1 cellular context compared by ENCODE assay signal in the genomic region with DNA sequence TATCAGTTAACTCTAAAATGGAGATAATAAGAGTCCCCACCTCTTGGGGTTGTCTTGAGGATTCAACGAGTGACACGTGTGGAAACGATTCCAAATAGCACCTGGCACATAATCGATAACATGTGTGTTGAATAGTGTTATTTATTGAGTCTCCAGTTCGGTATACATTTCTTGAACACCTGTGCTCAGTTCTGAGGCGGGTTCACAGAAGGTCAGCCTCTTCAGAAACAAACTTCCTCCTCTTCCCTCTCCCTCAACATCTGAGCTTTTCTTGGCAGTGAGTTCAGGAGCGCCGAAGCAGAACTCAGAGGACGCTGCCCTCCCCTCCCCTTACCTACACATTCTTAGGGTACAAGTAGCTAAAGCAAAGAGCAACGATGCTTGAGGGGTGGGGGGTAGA.
TF ChIP-seq lines count a peak whose summit lies in the region.

No MANE protein-coding gene starts in this region.

TF ChIP-seq in GM23338, 12 proteins besides CTCF, POLR2A, EP300 and RAD21:
- TF ChIP-seq, protein P1, sequence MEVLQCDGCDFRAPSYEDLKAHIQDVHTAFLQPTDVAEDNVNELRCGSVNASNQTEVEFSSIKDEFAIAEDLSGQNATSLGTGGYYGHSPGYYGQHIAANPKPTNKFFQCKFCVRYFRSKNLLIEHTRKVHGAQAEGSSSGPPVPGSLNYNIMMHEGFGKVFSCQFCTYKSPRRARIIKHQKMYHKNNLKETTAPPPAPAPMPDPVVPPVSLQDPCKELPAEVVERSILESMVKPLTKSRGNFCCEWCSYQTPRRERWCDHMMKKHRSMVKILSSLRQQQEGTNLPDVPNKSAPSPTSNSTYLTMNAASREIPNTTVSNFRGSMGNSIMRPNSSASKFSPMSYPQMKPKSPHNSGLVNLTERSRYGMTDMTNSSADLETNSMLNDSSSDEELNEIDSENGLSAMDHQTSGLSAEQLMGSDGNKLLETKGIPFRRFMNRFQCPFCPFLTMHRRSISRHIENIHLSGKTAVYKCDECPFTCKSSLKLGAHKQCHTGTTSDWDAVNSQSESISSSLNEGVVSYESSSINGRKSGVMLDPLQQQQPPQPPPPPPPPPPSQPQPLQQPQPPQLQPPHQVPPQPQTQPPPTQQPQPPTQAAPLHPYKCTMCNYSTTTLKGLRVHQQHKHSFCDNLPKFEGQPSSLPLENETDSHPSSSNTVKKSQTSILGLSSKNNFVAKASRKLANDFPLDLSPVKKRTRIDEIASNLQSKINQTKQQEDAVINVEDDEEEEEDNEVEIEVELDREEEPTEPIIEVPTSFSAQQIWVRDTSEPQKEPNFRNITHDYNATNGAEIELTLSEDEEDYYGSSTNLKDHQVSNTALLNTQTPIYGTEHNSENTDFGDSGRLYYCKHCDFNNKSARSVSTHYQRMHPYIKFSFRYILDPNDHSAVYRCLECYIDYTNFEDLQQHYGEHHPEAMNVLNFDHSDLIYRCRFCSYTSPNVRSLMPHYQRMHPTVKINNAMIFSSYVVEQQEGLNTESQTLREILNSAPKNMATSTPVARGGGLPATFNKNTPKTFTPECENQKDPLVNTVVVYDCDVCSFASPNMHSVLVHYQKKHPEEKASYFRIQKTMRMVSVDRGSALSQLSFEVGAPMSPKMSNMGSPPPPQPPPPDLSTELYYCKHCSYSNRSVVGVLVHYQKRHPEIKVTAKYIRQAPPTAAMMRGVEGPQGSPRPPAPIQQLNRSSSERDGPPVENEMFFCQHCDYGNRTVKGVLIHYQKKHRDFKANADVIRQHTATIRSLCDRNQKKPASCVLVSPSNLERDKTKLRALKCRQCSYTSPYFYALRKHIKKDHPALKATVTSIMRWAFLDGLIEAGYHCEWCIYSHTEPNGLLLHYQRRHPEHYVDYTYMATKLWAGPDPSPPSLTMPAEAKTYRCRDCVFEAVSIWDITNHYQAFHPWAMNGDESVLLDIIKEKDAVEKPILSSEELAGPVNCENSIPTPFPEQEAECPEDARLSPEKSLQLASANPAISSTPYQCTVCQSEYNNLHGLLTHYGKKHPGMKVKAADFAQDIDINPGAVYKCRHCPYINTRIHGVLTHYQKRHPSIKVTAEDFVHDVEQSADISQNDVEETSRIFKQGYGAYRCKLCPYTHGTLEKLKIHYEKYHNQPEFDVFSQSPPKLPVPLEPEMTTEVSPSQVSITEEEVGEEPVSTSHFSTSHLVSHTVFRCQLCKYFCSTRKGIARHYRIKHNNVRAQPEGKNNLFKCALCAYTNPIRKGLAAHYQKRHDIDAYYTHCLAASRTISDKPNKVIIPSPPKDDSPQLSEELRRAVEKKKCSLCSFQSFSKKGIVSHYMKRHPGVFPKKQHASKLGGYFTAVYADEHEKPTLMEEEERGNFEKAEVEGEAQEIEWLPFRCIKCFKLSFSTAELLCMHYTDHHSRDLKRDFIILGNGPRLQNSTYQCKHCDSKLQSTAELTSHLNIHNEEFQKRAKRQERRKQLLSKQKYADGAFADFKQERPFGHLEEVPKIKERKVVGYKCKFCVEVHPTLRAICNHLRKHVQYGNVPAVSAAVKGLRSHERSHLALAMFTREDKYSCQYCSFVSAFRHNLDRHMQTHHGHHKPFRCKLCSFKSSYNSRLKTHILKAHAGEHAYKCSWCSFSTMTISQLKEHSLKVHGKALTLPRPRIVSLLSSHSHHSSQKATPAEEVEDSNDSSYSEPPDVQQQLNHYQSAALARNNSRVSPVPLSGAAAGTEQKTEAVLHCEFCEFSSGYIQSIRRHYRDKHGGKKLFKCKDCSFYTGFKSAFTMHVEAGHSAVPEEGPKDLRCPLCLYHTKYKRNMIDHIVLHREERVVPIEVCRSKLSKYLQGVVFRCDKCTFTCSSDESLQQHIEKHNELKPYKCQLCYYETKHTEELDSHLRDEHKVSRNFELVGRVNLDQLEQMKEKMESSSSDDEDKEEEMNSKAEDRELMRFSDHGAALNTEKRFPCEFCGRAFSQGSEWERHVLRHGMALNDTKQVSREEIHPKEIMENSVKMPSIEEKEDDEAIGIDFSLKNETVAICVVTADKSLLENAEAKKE (CRISPR knock-in tag; IDR thresholded peaks at IDR 0.05), result no peak
- TF ChIP-seq, protein P2, sequence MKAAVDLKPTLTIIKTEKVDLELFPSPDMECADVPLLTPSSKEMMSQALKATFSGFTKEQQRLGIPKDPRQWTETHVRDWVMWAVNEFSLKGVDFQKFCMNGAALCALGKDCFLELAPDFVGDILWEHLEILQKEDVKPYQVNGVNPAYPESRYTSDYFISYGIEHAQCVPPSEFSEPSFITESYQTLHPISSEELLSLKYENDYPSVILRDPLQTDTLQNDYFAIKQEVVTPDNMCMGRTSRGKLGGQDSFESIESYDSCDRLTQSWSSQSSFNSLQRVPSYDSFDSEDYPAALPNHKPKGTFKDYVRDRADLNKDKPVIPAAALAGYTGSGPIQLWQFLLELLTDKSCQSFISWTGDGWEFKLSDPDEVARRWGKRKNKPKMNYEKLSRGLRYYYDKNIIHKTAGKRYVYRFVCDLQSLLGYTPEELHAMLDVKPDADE (IDR thresholded peaks at IDR 0.05), result no peak
- no peak for TF ChIP-seq ZNF114 (CRISPR knock-in tag; IDR thresholded peaks at IDR 0.05)
- TF ChIP-seq, protein P3, sequence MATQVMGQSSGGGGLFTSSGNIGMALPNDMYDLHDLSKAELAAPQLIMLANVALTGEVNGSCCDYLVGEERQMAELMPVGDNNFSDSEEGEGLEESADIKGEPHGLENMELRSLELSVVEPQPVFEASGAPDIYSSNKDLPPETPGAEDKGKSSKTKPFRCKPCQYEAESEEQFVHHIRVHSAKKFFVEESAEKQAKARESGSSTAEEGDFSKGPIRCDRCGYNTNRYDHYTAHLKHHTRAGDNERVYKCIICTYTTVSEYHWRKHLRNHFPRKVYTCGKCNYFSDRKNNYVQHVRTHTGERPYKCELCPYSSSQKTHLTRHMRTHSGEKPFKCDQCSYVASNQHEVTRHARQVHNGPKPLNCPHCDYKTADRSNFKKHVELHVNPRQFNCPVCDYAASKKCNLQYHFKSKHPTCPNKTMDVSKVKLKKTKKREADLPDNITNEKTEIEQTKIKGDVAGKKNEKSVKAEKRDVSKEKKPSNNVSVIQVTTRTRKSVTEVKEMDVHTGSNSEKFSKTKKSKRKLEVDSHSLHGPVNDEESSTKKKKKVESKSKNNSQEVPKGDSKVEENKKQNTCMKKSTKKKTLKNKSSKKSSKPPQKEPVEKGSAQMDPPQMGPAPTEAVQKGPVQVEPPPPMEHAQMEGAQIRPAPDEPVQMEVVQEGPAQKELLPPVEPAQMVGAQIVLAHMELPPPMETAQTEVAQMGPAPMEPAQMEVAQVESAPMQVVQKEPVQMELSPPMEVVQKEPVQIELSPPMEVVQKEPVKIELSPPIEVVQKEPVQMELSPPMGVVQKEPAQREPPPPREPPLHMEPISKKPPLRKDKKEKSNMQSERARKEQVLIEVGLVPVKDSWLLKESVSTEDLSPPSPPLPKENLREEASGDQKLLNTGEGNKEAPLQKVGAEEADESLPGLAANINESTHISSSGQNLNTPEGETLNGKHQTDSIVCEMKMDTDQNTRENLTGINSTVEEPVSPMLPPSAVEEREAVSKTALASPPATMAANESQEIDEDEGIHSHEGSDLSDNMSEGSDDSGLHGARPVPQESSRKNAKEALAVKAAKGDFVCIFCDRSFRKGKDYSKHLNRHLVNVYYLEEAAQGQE (IDR thresholded peaks at IDR 0.05; ENCODE audit: unreplicated experiment), result no peak
